In genomic region chr12:76919388-76920181, GRCh38 we compare ENCODE assay signal across 14 cellular contexts. TPM values are rescaled to one million over a fixed set of nuclear protein-coding genes. Genes with fewer than 3 reads are reported as not detected.
DNase-seq lines count a peak whose midpoint lies in the region; ATAC-seq and TF ChIP-seq lines count a peak whose summit lies in the region.
"Had no signal": no experiment of that assay in that cellular context is flagged by ENCODE, and none has a peak within 500 bp of the region (broad histone marks: within the 10 kb centered on the region; RNA-seq: fewer than 3 reads in every experiment).

No MANE protein-coding gene starts in this region.

- peak; percentile 9 for ATAC-seq in GM18502 (IDR thresholded peaks at IDR 0.05; ENCODE audit: poor library complexity, unreplicated experiment)
- peak; percentile 22 for ATAC-seq in GM21717 (IDR thresholded peaks at IDR 0.05; ENCODE audit: unreplicated experiment)
- ATAC-seq in esophagus mucosa: peak; percentile 97
- ATAC-seq: left ventricle myocardium superior had no signal

- no peak for TF ChIP-seq CTCF in suprapubic skin (IDR thresholded peaks at IDR 0.05)

- DNase-seq in NCI-H1417 (lab: John Stamatoyannopoulos, UW) (peak in 2 of 3 experiments; percentile 71 to 93), suprapubic skin (ENCODE audit: low spot score in 2 of 2) (no peak), EL (no peak), ureter (ENCODE audit: low spot score) (no peak), T-helper 1 cell (no peak)
- DNase-seq: activated T-cell treated with anti-CD3 and anti-CD28 coated beads for 4 hours; amygdala; effector CD4-positive, alpha-beta T cell; left ventricle myocardium superior; NCI-H524; Right ventricle myocardium superior had no signal

- H3K27ac ChIP-seq in suprapubic skin: no peak overlapping the region

- H3K27me3 ChIP-seq in suprapubic skin: no peaks in the 10 kb centered on the region

- 85% methylated on average over 9 of the region's 9 CpGs for WGBS in suprapubic skin

- no peaks in the 10 kb centered on the region for H3K36me3 ChIP-seq in suprapubic skin

- H3K4me3 ChIP-seq in suprapubic skin: no peak overlapping the region

- H3K4me1 ChIP-seq in suprapubic skin: peaks cover 4% of the 10 kb centered on the region

- H3K9me3 ChIP-seq in suprapubic skin: no peaks in the 10 kb centered on the region

- no peak for TF ChIP-seq EP300 in suprapubic skin (IDR thresholded peaks at IDR 0.05)

- TF ChIP-seq POLR2A in suprapubic skin (IDR thresholded peaks at IDR 0.05): no peak

RNA-seq across cellular contexts. Expression of gene CSRP2, which starts 40.8 kb away (rescaled TPM):
- total RNA-seq in esophagus mucosa (66.6 TPM), suprapubic skin (10 to 100 TPM; 10.1 to 24.4 (median 15.8) TPM), ureter (41.7 TPM)

Comparison
In these comparisons a context has a peak if more than half of its experiments do, and no peak if none do; other contexts are left out.
1. ATAC-seq: peak in every context shown above with its lines; median percentile 97 in esophagus mucosa; 22 in GM21717; 9 in GM18502.
2. DNase-seq: peak in NCI-H1417 (2 of 3); none in suprapubic skin (0 of 2), EL (single experiment), ureter (single experiment) and T-helper 1 cell (0 of 5).